9 cellular contexts compared by ENCODE assay signal in genomic region chr21:30831194-30831765, GRCh38.
DNase-seq lines count a peak whose midpoint lies in the region; ATAC-seq lines count a peak whose summit lies in the region.
"Had no signal": no experiment of that assay in that cellular context is flagged by ENCODE, and none has a peak within 500 bp of the region (broad histone marks: within the 10 kb centered on the region; RNA-seq: fewer than 3 reads in every experiment).

No MANE protein-coding gene starts in this region.

- no peaks in the 10 kb centered on the region for H3K4me1 ChIP-seq in iPS DF 6.9 (ENCODE audit: control insufficient read depth, insufficient read depth, low read length)

- peaks cover 4% of the 10 kb centered on the region; the same call in 1 of the 2 replicates for H3K9me3 ChIP-seq in iPS DF 6.9 (ENCODE audit: control insufficient read depth, insufficient read depth, low read length)

- H3K27me3 ChIP-seq in iPS DF 6.9 (ENCODE audit: control insufficient read depth, insufficient read depth, low read length): no peaks in the 10 kb centered on the region; the same call in 1 of the 2 replicates

- no peak overlapping the region for H3K27ac ChIP-seq in iPS DF 6.9 (ENCODE audit: low read length)

- peak; percentile 66 for DNase-seq in DMS53 (lab: John Stamatoyannopoulos, UW)
- DNase-seq in activated CD4-positive, alpha-beta T cell treated with anti-CD3 and anti-CD28 coated beads, Interleukin-2, amount 50 U/mL, for 4 hours: peak; percentile 10 to 17
- DNase-seq in iPS DF 6.9 (ENCODE audit: low read depth, low spot score): peak; percentile 20
- DNase-seq in globus pallidus (ENCODE audit: low spot score): no peak
- DNase-seq in NCI-H1092 (lab: John Stamatoyannopoulos, UW): no peak
- no peak for DNase-seq in NCI-H2227 (lab: John Stamatoyannopoulos, UW; ENCODE audit: unreplicated experiment)

- ATAC-seq in HG02642 (IDR thresholded peaks at IDR 0.05; ENCODE audit: poor library complexity, unreplicated experiment): peak; percentile 47
- no peak for ATAC-seq in GM18873 (IDR thresholded peaks at IDR 0.05; ENCODE audit: low FRiP score, unreplicated experiment)
- ATAC-seq: mucosa of descending colon had no signal

- no CpG with 5 or more reads among the region's 6 CpGs for WGBS in iPS DF 6.9 (ENCODE audit: insufficient coverage, insufficient read length)

- no peaks in the 10 kb centered on the region for H3K36me3 ChIP-seq in iPS DF 6.9 (ENCODE audit: control insufficient read depth, insufficient read depth, low read length)

- no peak overlapping the region for H3K4me3 ChIP-seq in iPS DF 6.9 (ENCODE audit: low read length)
- H3K4me3 ChIP-seq: mucosa of descending colon had no signal

Comparison
In these comparisons a context has a peak if more than half of its experiments do, and no peak if none do; other contexts are left out.
1. DNase-seq: peak in DMS53 (single experiment), activated CD4-positive, alpha-beta T cell treated with anti-CD3 and anti-CD28 coated beads, Interleukin-2, amount 50 U/mL, for 4 hours (2 of 2) and iPS DF 6.9 (single experiment); none in globus pallidus (single experiment), NCI-H1092 (single experiment) and NCI-H2227 (single experiment).